In the genomic region with DNA sequence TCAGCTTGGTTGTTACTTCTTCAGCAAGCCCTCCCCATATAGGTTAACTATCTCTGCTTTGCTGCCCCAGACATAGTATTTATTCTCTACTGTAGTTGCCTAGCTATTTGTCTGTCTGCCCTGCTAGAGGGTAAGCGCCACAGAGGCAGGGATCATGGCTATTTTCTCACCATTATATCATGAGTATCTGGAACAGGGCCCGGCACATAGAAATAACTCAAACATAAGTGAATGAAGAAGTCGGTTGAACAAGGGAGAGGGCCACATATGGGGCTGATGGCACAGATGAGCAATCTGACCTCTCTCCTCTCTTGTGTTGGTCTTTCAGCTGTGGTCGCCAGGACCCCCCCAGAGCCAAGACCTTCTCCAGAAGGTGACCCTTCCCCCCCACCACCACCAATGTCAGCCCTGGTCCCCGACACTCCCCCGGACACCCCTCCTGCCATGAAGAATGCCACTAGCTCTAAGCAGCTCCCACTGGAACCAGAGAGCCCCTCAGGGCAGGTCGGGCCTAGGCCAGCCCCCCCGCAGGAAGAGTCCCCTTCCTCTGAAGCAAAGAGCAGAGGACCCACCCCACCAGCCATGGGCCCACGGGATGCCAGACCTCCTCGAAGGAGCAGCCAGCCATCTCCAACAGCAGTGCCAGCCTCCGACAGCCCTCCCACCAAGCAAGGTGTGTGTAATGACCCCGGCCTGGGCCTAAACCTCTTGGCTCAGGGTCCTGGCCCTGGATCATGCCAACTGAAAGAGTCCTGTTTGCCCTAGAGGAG, we compare ENCODE assay signal across 2 cellular contexts.
TF ChIP-seq lines count a peak whose summit lies in the region.

No MANE protein-coding gene starts in this region.

TF ChIP-seq in SK-N-SH, 30 proteins besides CTCF, POLR2A, EP300 and RAD21:
- TF ChIP-seq MEF2A (IDR thresholded peaks at IDR 0.05; ENCODE audit: borderline replicate concordance, low read depth): no peak
- no peak for TF ChIP-seq TEAD4 (IDR thresholded peaks at IDR 0.05; ENCODE audit: borderline replicate concordance, insufficient read depth)
- TF ChIP-seq POLR2AphosphoS5 (IDR thresholded peaks at IDR 0.05; ENCODE audit: low read depth, low read length): no peak
- no peak for TF ChIP-seq FOSL2 (IDR thresholded peaks at IDR 0.05; ENCODE audit: borderline replicate concordance, low read depth)
- TF ChIP-seq NFIC (IDR thresholded peaks at IDR 0.05; ENCODE audit: borderline replicate concordance): no peak
- TF ChIP-seq FOXJ3 (CRISPR knock-in tag; IDR thresholded peaks at IDR 0.05): no peak
- no peak for TF ChIP-seq NRF1 (IDR thresholded peaks at IDR 0.05; ENCODE audit: low read depth, low read length)
- no peak for TF ChIP-seq GATA2 (CRISPR knock-in tag; IDR thresholded peaks at IDR 0.05)
- TF ChIP-seq, protein P1, sequence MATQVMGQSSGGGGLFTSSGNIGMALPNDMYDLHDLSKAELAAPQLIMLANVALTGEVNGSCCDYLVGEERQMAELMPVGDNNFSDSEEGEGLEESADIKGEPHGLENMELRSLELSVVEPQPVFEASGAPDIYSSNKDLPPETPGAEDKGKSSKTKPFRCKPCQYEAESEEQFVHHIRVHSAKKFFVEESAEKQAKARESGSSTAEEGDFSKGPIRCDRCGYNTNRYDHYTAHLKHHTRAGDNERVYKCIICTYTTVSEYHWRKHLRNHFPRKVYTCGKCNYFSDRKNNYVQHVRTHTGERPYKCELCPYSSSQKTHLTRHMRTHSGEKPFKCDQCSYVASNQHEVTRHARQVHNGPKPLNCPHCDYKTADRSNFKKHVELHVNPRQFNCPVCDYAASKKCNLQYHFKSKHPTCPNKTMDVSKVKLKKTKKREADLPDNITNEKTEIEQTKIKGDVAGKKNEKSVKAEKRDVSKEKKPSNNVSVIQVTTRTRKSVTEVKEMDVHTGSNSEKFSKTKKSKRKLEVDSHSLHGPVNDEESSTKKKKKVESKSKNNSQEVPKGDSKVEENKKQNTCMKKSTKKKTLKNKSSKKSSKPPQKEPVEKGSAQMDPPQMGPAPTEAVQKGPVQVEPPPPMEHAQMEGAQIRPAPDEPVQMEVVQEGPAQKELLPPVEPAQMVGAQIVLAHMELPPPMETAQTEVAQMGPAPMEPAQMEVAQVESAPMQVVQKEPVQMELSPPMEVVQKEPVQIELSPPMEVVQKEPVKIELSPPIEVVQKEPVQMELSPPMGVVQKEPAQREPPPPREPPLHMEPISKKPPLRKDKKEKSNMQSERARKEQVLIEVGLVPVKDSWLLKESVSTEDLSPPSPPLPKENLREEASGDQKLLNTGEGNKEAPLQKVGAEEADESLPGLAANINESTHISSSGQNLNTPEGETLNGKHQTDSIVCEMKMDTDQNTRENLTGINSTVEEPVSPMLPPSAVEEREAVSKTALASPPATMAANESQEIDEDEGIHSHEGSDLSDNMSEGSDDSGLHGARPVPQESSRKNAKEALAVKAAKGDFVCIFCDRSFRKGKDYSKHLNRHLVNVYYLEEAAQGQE (IDR thresholded peaks at IDR 0.05; ENCODE audit: low read depth, low read length): no peak
- TF ChIP-seq TCF12 (IDR thresholded peaks at IDR 0.05): no peak
- TF ChIP-seq SIN3A (IDR thresholded peaks at IDR 0.05; ENCODE audit: borderline replicate concordance, low read depth, low read length): no peak
- TF ChIP-seq EZH2phosphoT487 (IDR thresholded peaks at IDR 0.05; ENCODE audit: borderline replicate concordance, low read depth): no peak

TF ChIP-seq in SK-N-SH treated with all-trans-retinoic acid at 6 μM for 48 hours, 23 proteins besides CTCF, POLR2A, EP300 and RAD21:
- TF ChIP-seq ESRRG (CRISPR knock-in tag; IDR thresholded peaks at IDR 0.05) (no peak), TCF4 (CRISPR knock-in tag; IDR thresholded peaks at IDR 0.05; ENCODE audit: borderline replicate concordance) (no peak), ZFP3 (CRISPR knock-in tag; IDR thresholded peaks at IDR 0.05) (no peak), GLIS3 (CRISPR knock-in tag; IDR thresholded peaks at IDR 0.05) (no peak), RARB (CRISPR knock-in tag; IDR thresholded peaks at IDR 0.05) (no peak), TOX (CRISPR knock-in tag; IDR thresholded peaks at IDR 0.05; ENCODE audit: borderline replicate concordance) (no peak), ZC3H10 (CRISPR knock-in tag; IDR thresholded peaks at IDR 0.05) (no peak)
- TF ChIP-seq, protein P2, sequence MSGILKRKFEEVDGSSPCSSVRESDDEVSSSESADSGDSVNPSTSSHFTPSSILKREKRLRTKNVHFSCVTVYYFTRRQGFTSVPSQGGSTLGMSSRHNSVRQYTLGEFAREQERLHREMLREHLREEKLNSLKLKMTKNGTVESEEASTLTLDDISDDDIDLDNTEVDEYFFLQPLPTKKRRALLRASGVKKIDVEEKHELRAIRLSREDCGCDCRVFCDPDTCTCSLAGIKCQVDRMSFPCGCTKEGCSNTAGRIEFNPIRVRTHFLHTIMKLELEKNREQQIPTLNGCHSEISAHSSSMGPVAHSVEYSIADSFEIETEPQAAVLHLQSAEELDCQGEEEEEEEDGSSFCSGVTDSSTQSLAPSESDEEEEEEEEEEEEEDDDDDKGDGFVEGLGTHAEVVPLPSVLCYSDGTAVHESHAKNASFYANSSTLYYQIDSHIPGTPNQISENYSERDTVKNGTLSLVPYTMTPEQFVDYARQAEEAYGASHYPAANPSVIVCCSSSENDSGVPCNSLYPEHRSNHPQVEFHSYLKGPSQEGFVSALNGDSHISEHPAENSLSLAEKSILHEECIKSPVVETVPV (CRISPR knock-in tag; IDR thresholded peaks at IDR 0.05): no peak
